9 cellular contexts compared by ENCODE assay signal in genomic region chr3:108862865-108863798, GRCh38. TPM values are rescaled to one million over a fixed set of nuclear protein-coding genes. Genes with fewer than 3 reads are reported as not detected.
DNase-seq lines count a peak whose midpoint lies in the region; ATAC-seq and TF ChIP-seq lines count a peak whose summit lies in the region.
"Had no signal": no experiment of that assay in that cellular context is flagged by ENCODE, and none has a peak within 500 bp of the region (broad histone marks: within the 10 kb centered on the region; RNA-seq: fewer than 3 reads in every experiment).

No MANE protein-coding gene starts in this region.

- no peak overlapping the region for H2BK15ac ChIP-seq in IMR-90 (ENCODE audit: low read depth, low read length)

- 0 out of 2 replicates have a peak overlapping the region, but pooled peaks have one; percentile 12 for H4K91ac ChIP-seq in IMR-90 (ENCODE audit: insufficient read depth, low read depth, low read length)

- dilution Hi-C loops in IMR-90 (cut with HindIII; ENCODE audit: low sequenced_read_pairs, unreplicated experiment), result no loop called here

- no peak overlapping the region for H2AFZ ChIP-seq in IMR-90 (replicated peaks; ENCODE audit: low read length, poor library complexity)
- H2AFZ ChIP-seq in osteoblast (ENCODE audit: low read length), result no peak overlapping the region

- no peak overlapping the region for H3K14ac ChIP-seq in IMR-90 (replicated peaks; ENCODE audit: low read depth, low read length)

- H3K36me3 ChIP-seq in IMR-90 (ENCODE audit: control insufficient read depth, insufficient read depth, low read length) (no peaks in the 10 kb centered on the region), osteoblast (ENCODE audit: insufficient read depth, low read length) (no peaks in the 10 kb centered on the region)

- H3K79me1 ChIP-seq in IMR-90 (ENCODE audit: low read depth in 1 of 2, low read length in 2 of 2), result no peaks in the 10 kb centered on the region

- H2AK5ac ChIP-seq in IMR-90 (ENCODE audit: low read depth, low read length), result no peak overlapping the region

- intact Hi-C loops in IMR-90 (cut with micrococcal nuclease), result no loop called here
- intact Hi-C loops in right cardiac atrium (cut with DNase I), result no loop called here

- H3K4me1 ChIP-seq in IMR-90 (ENCODE audit: control insufficient read depth, insufficient read depth, low read length), result peaks cover 6% of the 10 kb centered on the region; the same call in 1 of the 2 replicates
- H3K4me1 ChIP-seq in osteoblast (ENCODE audit: insufficient read depth, low read length), result peaks cover 6% of the 10 kb centered on the region
- H3K4me1 ChIP-seq in right cardiac atrium (ENCODE audit: control insufficient read depth, insufficient read depth, low read length), result no peaks in the 10 kb centered on the region

- no peak overlapping the region for H2AK9ac ChIP-seq in IMR-90 (replicated peaks; ENCODE audit: low read depth, low read length, poor library complexity)

- H3K9me1 ChIP-seq in IMR-90 (ENCODE audit: insufficient read depth, low read length), result 0 out of 2 replicates have a peak, but pooled peaks cover 4% of the 10 kb centered on the region

- H4K8ac ChIP-seq in IMR-90 (ENCODE audit: low read depth in 2 of 2, low read length in 2 of 2), result no peak overlapping the region

- no peak overlapping the region for H3K56ac ChIP-seq in IMR-90 (ENCODE audit: extremely low read depth, insufficient read depth, low read length)

- TF ChIP-seq CTCF in IMR-90 (conservative IDR thresholded peaks at IDR 0.05; ENCODE audit: low read depth, low read length) (no peak), osteoblast (IDR thresholded peaks at IDR 0.05; ENCODE audit: extremely low read depth, low read depth, low read length) (no peak)

- no peak for TF ChIP-seq RAD21 in IMR-90 (IDR thresholded peaks at IDR 0.05; ENCODE audit: low read length)

- WGBS in IMR-90 (ENCODE audit: extremely low coverage in 2 of 2, insufficient read length in 1 of 2), 2 experiments, result no CpG with 5 or more reads among the region's 7 CpGs
- WGBS in right cardiac atrium, result 46% methylated on average over 7 of the region's 7 CpGs

- no peak overlapping the region for H3K9ac ChIP-seq in IMR-90 (ENCODE audit: low read depth, low read length)

- H4K5ac ChIP-seq in IMR-90 (ENCODE audit: low read depth, low read length), result no peak overlapping the region

- H3K9me3 ChIP-seq in IMR-90 (ENCODE audit: control insufficient read depth, insufficient read depth, low read length) (no peaks in the 10 kb centered on the region), osteoblast (ENCODE audit: low read depth, low read length) (no peaks in the 10 kb centered on the region), right cardiac atrium (ENCODE audit: control insufficient read depth, low read length) (no peaks in the 10 kb centered on the region)

- H2BK120ac ChIP-seq in IMR-90 (ENCODE audit: low read depth, low read length), result no peak overlapping the region

- H3K4me3 ChIP-seq in IMR-90 (ENCODE audit: insufficient read depth, low read depth, low read length) (no peak overlapping the region), osteoblast (ENCODE audit: insufficient read depth, low read length) (no peak overlapping the region), right cardiac atrium (ENCODE audit: low read length) (no peak overlapping the region)

- no peak overlapping the region for H2BK5ac ChIP-seq in IMR-90 (ENCODE audit: low read depth, low read length, poor library complexity, severe bottlenecking)

- H3K27me3 ChIP-seq in IMR-90 (ENCODE audit: control insufficient read depth, insufficient read depth, low read length), result no peaks in the 10 kb centered on the region
- H3K27me3 ChIP-seq in osteoblast (ENCODE audit: insufficient read depth, low read length), result no peaks in the 10 kb centered on the region
- H3K27me3 ChIP-seq in right cardiac atrium (ENCODE audit: control insufficient read depth, insufficient read depth), result no peaks in the 10 kb centered on the region

- H2BK20ac ChIP-seq in IMR-90 (ENCODE audit: low read depth, low read length), result no peak overlapping the region

- no peak overlapping the region for H3K18ac ChIP-seq in IMR-90 (ENCODE audit: low read depth, low read length)

- POLR2A ChIA-PET in IMR-90 (lab: Charles Lee; ENCODE audit: unreplicated experiment), result no interaction called here

- in situ Hi-C loops in IMR-90 (cut with MboI; ENCODE audit: low sequenced_read_pairs), result no loop called here

- H3K4me2 ChIP-seq in IMR-90 (ENCODE audit: low read depth, low read length) (no peak overlapping the region), osteoblast (ENCODE audit: insufficient read depth, low read length) (no peak overlapping the region)

- CTCF ChIA-PET in IMR-90 (lab: Yijun Ruan, JAX), result no interaction called here

- ATAC-seq in IMR-90 (ENCODE audit: low read depth) (peak; percentile 93), HG02588 (IDR thresholded peaks at IDR 0.05; ENCODE audit: unreplicated experiment) (no peak), right cardiac atrium (no peak)

- H3K23ac ChIP-seq in IMR-90 (ENCODE audit: low read depth, low read length), result no peak overlapping the region

- TF ChIP-seq POLR2A in IMR-90 (IDR thresholded peaks at IDR 0.05; ENCODE audit: low read depth, low read length), result no peak

- no peak overlapping the region for H3K4ac ChIP-seq in IMR-90 (ENCODE audit: low read depth, low read length)

- peak overlapping the region; percentile 46; the same call in 1 of the 2 replicates for H3K27ac ChIP-seq in IMR-90 (ENCODE audit: insufficient read depth, low read length)
- H3K27ac ChIP-seq in osteoblast (ENCODE audit: low read depth, low read length), result no peak overlapping the region
- no peak overlapping the region for H3K27ac ChIP-seq in right cardiac atrium (ENCODE audit: low read length)

- H4K20me1 ChIP-seq in IMR-90 (ENCODE audit: insufficient read depth, low read length), result no peaks in the 10 kb centered on the region
- H4K20me1 ChIP-seq in osteoblast (ENCODE audit: insufficient read depth, low read length), result no peaks in the 10 kb centered on the region

- H3K79me2 ChIP-seq in osteoblast (ENCODE audit: insufficient read depth, low read length), result no peaks in the 10 kb centered on the region

- DNase-seq in NCI-H748 (lab: John Stamatoyannopoulos, UW; ENCODE audit: unreplicated experiment) (peak; percentile 2), NCI-H748 treated with DMSO at 0.1 percent for 48 hours (lab: John Stamatoyannopoulos, UW) (no peak), IMR-90 (peak; percentile 92), amniotic epithelial cell (ENCODE audit: low read depth) (peak; percentile 80), osteoblast (ENCODE audit: insufficient read length, low spot score, missing footprints) (no peak), right cardiac atrium (no peak)
- peak; percentile 29 for DNase-seq in stimulated activated CD4-positive, alpha-beta T cell treated with anti-CD3 and anti-CD28 coated beads, Interleukin-4, amount 100 ng/mL, for 1 hour
- DNase-seq: naive B cell had no signal

- BruUV-seq in IMR-90 (replicated peaks; lab: Mats Ljungman, UMichigan), result no TSS peak

TF ChIP-seq in IMR-90, 13 proteins besides CTCF, POLR2A, EP300 and RAD21:
- TF ChIP-seq BHLHE40 (IDR thresholded peaks at IDR 0.05; ENCODE audit: low read depth, low read length) (no peak), MAZ (IDR thresholded peaks at IDR 0.05; ENCODE audit: borderline replicate concordance, low read depth, low read length) (no peak), SMC3 (IDR thresholded peaks at IDR 0.05; ENCODE audit: low read depth, low read length) (no peak), RCOR1 (IDR thresholded peaks at IDR 0.05; ENCODE audit: insufficient replicate concordance, low read length) (no peak), MAFK (IDR thresholded peaks at IDR 0.05; ENCODE audit: low read depth, low read length) (peak; percentile 59), NFE2L2 (IDR thresholded peaks at IDR 0.05; ENCODE audit: low read depth, low read length) (no peak), CEBPB (IDR thresholded peaks at IDR 0.05; ENCODE audit: low read depth, low read length) (peak; percentile 73), FOS (IDR thresholded peaks at IDR 0.05; ENCODE audit: low read depth, low read length) (peak; percentile 88), CHD1 (IDR thresholded peaks at IDR 0.05; ENCODE audit: low read depth, low read length) (no peak), RFX5 (IDR thresholded peaks at IDR 0.05; ENCODE audit: low read depth, low read length) (no peak)
- TF ChIP-seq, protein P1, sequence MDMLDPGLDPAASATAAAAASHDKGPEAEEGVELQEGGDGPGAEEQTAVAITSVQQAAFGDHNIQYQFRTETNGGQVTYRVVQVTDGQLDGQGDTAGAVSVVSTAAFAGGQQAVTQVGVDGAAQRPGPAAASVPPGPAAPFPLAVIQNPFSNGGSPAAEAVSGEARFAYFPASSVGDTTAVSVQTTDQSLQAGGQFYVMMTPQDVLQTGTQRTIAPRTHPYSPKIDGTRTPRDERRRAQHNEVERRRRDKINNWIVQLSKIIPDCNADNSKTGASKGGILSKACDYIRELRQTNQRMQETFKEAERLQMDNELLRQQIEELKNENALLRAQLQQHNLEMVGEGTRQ (IDR thresholded peaks at IDR 0.05; ENCODE audit: low read depth, low read length), result peak; percentile 64

RNA-seq across cellular contexts. Expression of gene TRAT1, which starts 40.5 kb away (rescaled TPM):
- total RNA-seq in IMR-90 (2012; rRNA removed), result not detected in 2 replicates
- polyA plus RNA-seq in IMR-90 (2012; rRNA removed), result not detected in 2 replicates
- not detected in 2 replicates for polyA plus RNA-seq in IMR-90 (2012; cell fraction: cytosol; rRNA removed)
- polyA plus RNA-seq in IMR-90 (2012; cell fraction: nucleus; rRNA removed; ENCODE audit: low replicate concordance), result not detected in 2 replicates
- not detected in 2 replicates for total RNA-seq in osteoblast
- under 1 TPM in 3 of 4 donors, not detected in 1; 0.18 to 0.31 (median 0.20) TPM for total RNA-seq in right cardiac atrium
- polyA plus RNA-seq in right cardiac atrium, result not detected

Comparison
In these comparisons a context has a peak if more than half of its experiments do, and no peak if none do; other contexts are left out.
1. DNase-seq: peak in NCI-H748 (single experiment), IMR-90 (single experiment), amniotic epithelial cell (single experiment) and stimulated activated CD4-positive, alpha-beta T cell treated with anti-CD3 and anti-CD28 coated beads, Interleukin-4, amount 100 ng/mL, for 1 hour (single experiment); none in NCI-H748 treated with DMSO at 0.1 percent for 48 hours (single experiment), osteoblast (single experiment) and right cardiac atrium (0 of 3).